Comparison of ENCODE assay signal across 8 cellular contexts in the genomic region with DNA sequence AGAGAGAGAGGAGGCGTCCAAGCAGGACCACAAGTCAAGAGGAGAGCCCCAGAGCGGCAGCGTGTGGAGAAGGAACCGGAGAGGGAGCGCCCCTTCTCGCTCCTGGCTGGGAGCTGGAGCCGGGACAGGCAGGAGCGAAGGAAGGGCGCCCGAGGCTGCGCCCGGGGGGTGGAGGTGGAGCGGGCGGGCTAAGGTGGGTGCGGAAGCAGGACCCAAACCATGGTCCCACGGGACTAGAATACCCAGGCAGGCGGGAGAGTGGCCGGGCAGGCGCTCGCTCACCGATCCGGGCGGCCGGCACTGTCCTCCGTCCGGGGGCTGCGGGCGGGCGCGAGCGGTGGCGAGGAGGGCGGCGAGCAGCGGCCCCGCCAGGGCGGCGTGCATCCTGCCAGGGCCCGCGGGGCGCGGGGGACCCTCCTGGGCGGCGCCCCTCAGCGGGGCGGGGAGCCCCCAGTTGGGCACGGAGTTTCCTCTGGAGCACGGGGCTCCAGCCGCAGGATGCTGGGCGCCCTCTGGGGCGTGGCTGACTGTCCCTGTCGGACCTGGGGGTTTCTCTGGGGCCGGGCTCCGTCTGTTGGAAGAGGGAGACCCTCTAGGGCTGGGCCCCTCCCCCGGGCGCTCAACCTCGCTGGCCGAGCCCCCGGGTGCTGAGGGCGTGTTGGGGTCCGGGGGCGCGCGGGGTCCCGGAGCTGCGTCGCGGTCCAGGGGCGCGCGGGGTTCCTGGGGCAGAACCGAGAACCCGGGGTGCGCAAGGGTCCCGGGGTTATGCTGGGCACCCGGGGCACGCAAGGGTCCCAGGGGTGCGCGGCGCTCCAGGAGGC. TPM values are rescaled to one million over a fixed set of nuclear protein-coding genes. Genes with fewer than 3 reads are reported as not detected.
DNase-seq lines count a peak whose midpoint lies in the region; ATAC-seq and TF ChIP-seq lines count a peak whose summit lies in the region.

No MANE protein-coding gene starts in this region.

- peak overlapping the region; percentile 66 for H3K4me3 Mint-ChIP-seq in CD8-positive, alpha-beta T cell
- H3K4me3 Mint-ChIP-seq in glutamatergic neuron (ENCODE audit: unreplicated experiment), result peak overlapping the region; percentile 97

- ATAC-seq in CD8-positive, alpha-beta T cell, result no peak
- no peak for ATAC-seq in GM21825 (IDR thresholded peaks at IDR 0.05; ENCODE audit: unreplicated experiment)
- ATAC-seq in HG02571 (IDR thresholded peaks at IDR 0.05; ENCODE audit: unreplicated experiment), result no peak

- H3K27me3 ChIP-seq in CD8-positive, alpha-beta T cell (ENCODE audit: insufficient read depth, low read length), result peaks cover 17% of the 10 kb centered on the region
- H3K27me3 ChIP-seq in Peyer's patch, result peaks cover 0 to 8% of the 10 kb centered on the region in 2 donors
- peaks cover 3% of the 10 kb centered on the region for H3K27me3 ChIP-seq in parathyroid adenoma (ENCODE audit: control insufficient read depth, insufficient read depth, low read length)

- intact Hi-C loops in CD8-positive, alpha-beta T cell (cut with DNase I, micrococcal nuclease), result loop anchor here in 1 of 2 experiments (1.0 kb wide), 1 partner anchor 241 kb away; no protein-coding TSS in a partner anchor
- intact Hi-C loops in OCI-LY7 (cut with micrococcal nuclease; ENCODE audit: unreplicated experiment), result no loop called here

- TF ChIP-seq POLR2A in Peyer's patch (IDR thresholded peaks at IDR 0.05), result no peak

- H3K79me2 ChIP-seq in parathyroid adenoma (no peaks in the 10 kb centered on the region), OCI-LY7 (ENCODE audit: insufficient read depth, low read depth, low read length) (no peaks in the 10 kb centered on the region)

- H3K27me3 Mint-ChIP-seq in CD8-positive, alpha-beta T cell (ENCODE audit: low read depth), result peaks cover 50% of the 10 kb centered on the region
- H3K27me3 Mint-ChIP-seq in glutamatergic neuron (ENCODE audit: unreplicated experiment), result peaks cover 14% of the 10 kb centered on the region

- BruUV-seq in OCI-LY7 (replicated peaks; lab: Mats Ljungman, UMichigan), result no TSS peak

- H3K9me2 ChIP-seq in OCI-LY7 (ENCODE audit: insufficient read depth, low read length), result no peaks in the 10 kb centered on the region

- H3K9me3 Mint-ChIP-seq in CD8-positive, alpha-beta T cell, result no peaks in the 10 kb centered on the region
- no peaks in the 10 kb centered on the region for H3K9me3 Mint-ChIP-seq in glutamatergic neuron (ENCODE audit: unreplicated experiment)

- DNase-seq in CD8-positive, alpha-beta T cell, result no peak
- DNase-seq in Peyer's patch (no peak), glutamatergic neuron (peak; percentile 48), OCI-LY7 (ENCODE audit: low spot score) (no peak), DMS79 treated with DMSO at 0.1 percent for 48 hours (lab: John Stamatoyannopoulos, UW) (no peak)

- no peaks in the 10 kb centered on the region for H3K4me1 ChIP-seq in CD8-positive, alpha-beta T cell (ENCODE audit: insufficient read depth, low read length)
- H3K4me1 ChIP-seq in Peyer's patch (peaks cover 0 to 9% (median 5%) of the 10 kb centered on the region in 4 donors), parathyroid adenoma (no peaks in the 10 kb centered on the region), OCI-LY7 (ENCODE audit: insufficient read depth, low read length, poor library complexity, severe bottlenecking) (no peaks in the 10 kb centered on the region)

- no peaks in the 10 kb centered on the region for H3K36me3 Mint-ChIP-seq in CD8-positive, alpha-beta T cell
- H3K36me3 Mint-ChIP-seq in glutamatergic neuron (ENCODE audit: unreplicated experiment), result peaks cover 6% of the 10 kb centered on the region

- H3K4me2 ChIP-seq in parathyroid adenoma (ENCODE audit: low read length) (peak overlapping the region; percentile 59), OCI-LY7 (ENCODE audit: low read length) (no peak overlapping the region)

- H3K9me3 ChIP-seq in CD8-positive, alpha-beta T cell (ENCODE audit: low read length), result no peaks in the 10 kb centered on the region
- H3K9me3 ChIP-seq in Peyer's patch (no peaks in the 10 kb centered on the region), parathyroid adenoma (ENCODE audit: control insufficient read depth, low read length) (no peaks in the 10 kb centered on the region), OCI-LY7 (ENCODE audit: low read length) (no peaks in the 10 kb centered on the region)

- no peaks in the 10 kb centered on the region for H4K20me1 ChIP-seq in OCI-LY7 (ENCODE audit: insufficient read depth, low read length)

- H3K27ac ChIP-seq in CD8-positive, alpha-beta T cell (ENCODE audit: low read depth, low read length), result no peak overlapping the region
- H3K27ac ChIP-seq in Peyer's patch, result peak overlapping the region; percentile 46 to 86 (median 62)
- H3K27ac ChIP-seq in parathyroid adenoma, result no peak overlapping the region
- H3K27ac ChIP-seq in OCI-LY7 (ENCODE audit: low read depth, low read length, poor library complexity, severe bottlenecking), result no peak overlapping the region

- peak overlapping the region; percentile 46 for H2AFZ ChIP-seq in parathyroid adenoma
- H2AFZ ChIP-seq in OCI-LY7 (ENCODE audit: low read length), result no peak overlapping the region

- H3K4me1 Mint-ChIP-seq in CD8-positive, alpha-beta T cell (ENCODE audit: low read depth), result peaks cover 7% of the 10 kb centered on the region
- H3K4me1 Mint-ChIP-seq in glutamatergic neuron (ENCODE audit: low read depth, unreplicated experiment), result peaks cover 18% of the 10 kb centered on the region

- H3K9ac ChIP-seq in parathyroid adenoma, result no peak overlapping the region

- H3K27ac Mint-ChIP-seq in CD8-positive, alpha-beta T cell, result no peak overlapping the region
- peak overlapping the region; percentile 34 for H3K27ac Mint-ChIP-seq in glutamatergic neuron (ENCODE audit: unreplicated experiment)

- POLR2A ChIA-PET in CD8-positive, alpha-beta T cell (lab: Charles Lee), result no interaction called here
- POLR2A ChIA-PET in OCI-LY7 (lab: Charles Lee), result no interaction called here

- no peaks in the 10 kb centered on the region for H3K36me3 ChIP-seq in CD8-positive, alpha-beta T cell (ENCODE audit: insufficient read depth, low read length)
- no peaks in the 10 kb centered on the region for H3K36me3 ChIP-seq in Peyer's patch
- H3K36me3 ChIP-seq in parathyroid adenoma (ENCODE audit: control insufficient read depth, insufficient read depth, low read length), result no peaks in the 10 kb centered on the region
- no peaks in the 10 kb centered on the region for H3K36me3 ChIP-seq in OCI-LY7 (ENCODE audit: insufficient read depth, low read length)

- CTCF ChIA-PET in CD8-positive, alpha-beta T cell (lab: Charles Lee), result interaction anchor here (1.0 to 3.3 kb wide), 6 partner anchors 7 to 239 kb away, joined by 3 to 20 read pairs (median 10); no protein-coding TSS in a partner anchor
- CTCF ChIA-PET in OCI-LY7 (lab: Charles Lee; ENCODE audit: unreplicated experiment), result no interaction called here

- TF ChIP-seq CTCF in CD8-positive, alpha-beta T cell (IDR thresholded peaks at IDR 0.05), result no peak
- TF ChIP-seq CTCF in Peyer's patch (IDR thresholded peaks at IDR 0.05), result no peak
- no peak for TF ChIP-seq CTCF in glutamatergic neuron (IDR thresholded peaks at IDR 0.05; ENCODE audit: partially characterized antibody, unreplicated experiment)
- TF ChIP-seq CTCF in parathyroid adenoma (IDR thresholded peaks at IDR 0.05), result no peak
- no peak for TF ChIP-seq CTCF in OCI-LY7 (conservative IDR thresholded peaks at IDR 0.05; ENCODE audit: low read length)

- H3K4me3 ChIP-seq in CD8-positive, alpha-beta T cell (ENCODE audit: low read depth, low read length), result no peak overlapping the region
- H3K4me3 ChIP-seq in Peyer's patch (peak overlapping the region; percentile 33 to 79 (median 58)), parathyroid adenoma (ENCODE audit: low read depth, low read length) (no peak overlapping the region), OCI-LY7 (ENCODE audit: low read depth, low read length, poor library complexity, severe bottlenecking) (no peak overlapping the region)

RNA-seq across cellular contexts. Expression of a gene that starts 0.6 kb away (rescaled TPM):
- not detected for total RNA-seq in CD8-positive, alpha-beta T cell
- 1 to 10 TPM in 1 of 4 donors, under 1 TPM in 3; 0.35 to 2.5 (median 0.88) TPM for total RNA-seq in Peyer's patch
- total RNA-seq in glutamatergic neuron (ENCODE audit: unreplicated experiment), result 0.64 TPM
- not detected in 2 replicates for total RNA-seq in OCI-LY7 (2014; rRNA removed; shearing (Covaris generic))
- total RNA-seq in OCI-LY7 (2022), result not detected in 2 replicates

Comparison
In these comparisons a context has a peak if more than half of its experiments do, and no peak if none do; other contexts are left out.
1. H3K27ac ChIP-seq: peak in Peyer's patch (4 of 4); none in CD8-positive, alpha-beta T cell (single experiment), parathyroid adenoma (single experiment) and OCI-LY7 (single experiment).
2. H3K4me3 ChIP-seq: peak in Peyer's patch (4 of 4); none in CD8-positive, alpha-beta T cell (single experiment), parathyroid adenoma (single experiment) and OCI-LY7 (single experiment).